ENCODE assay signal across 30 cellular contexts in the genomic region with DNA sequence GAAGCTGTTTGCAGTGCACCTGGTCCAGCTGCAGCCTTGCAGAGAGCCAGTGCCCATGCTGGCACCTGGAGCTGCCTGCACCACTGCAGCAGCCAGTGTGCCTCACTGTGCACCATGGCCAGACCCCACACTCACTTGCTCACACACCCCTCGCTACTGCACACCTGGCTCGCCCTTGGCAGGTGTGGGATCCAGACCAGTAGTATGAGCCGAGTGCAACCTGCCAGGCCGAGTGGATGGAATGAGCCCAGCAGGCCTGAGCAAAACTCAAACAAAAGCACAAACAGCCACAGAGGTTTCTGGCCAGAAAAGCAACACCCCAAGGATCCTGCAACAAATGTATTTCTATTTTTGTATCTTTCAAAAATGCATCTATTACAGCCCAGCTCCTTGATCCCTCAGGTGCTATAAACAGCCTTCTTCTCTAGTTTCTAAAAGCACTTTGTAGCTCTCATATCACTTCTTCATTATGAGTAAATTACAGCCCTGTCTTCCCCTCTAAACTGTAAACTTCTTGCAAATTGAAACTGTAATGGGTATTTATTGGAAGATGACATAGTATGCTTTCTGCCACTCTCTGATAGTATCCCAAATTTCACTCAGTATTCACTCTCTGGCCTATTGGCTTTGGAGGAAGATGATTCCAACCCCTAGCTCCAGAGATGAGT.
"Had no signal": no experiment of that assay in that cellular context is flagged by ENCODE, and none has a peak within 500 bp of the region (broad histone marks: within the 10 kb centered on the region; RNA-seq: fewer than 3 reads in every experiment).

No MANE protein-coding gene starts in this region.

- H3K9me3 ChIP-seq: ascending aorta, breast epithelium, esophagus muscularis mucosa, gastrocnemius medialis had no signal

- DNase-seq: activated CD4-positive, alpha-beta memory T cell treated with anti-CD3 and anti-CD28 coated beads for 36 hours; activated CD4-positive, alpha-beta T cell treated with anti-CD3 and anti-CD28 coated beads for 36 hours; activated CD4-positive, alpha-beta T cell treated with anti-CD3 and anti-CD28 coated beads, Interleukin-2, amount 10 ng/mL, durations not matched to agents 24 days and 14 days; activated CD4-positive, CD25-positive, alpha-beta regulatory T cell; activated CD4-positive, CD25-positive, alpha-beta regulatory T cell treated with anti-CD3 and anti-CD28 coated beads, Interleukin-2, amount 50 U/mL, for 72 hours; activated CD8-positive, alpha-beta memory T cell treated with anti-CD3 and anti-CD28 coated beads, Interleukin-2, amount 10 ng/mL, durations not matched to agents 7 days and 5 days; activated CD8-positive, alpha-beta memory T cell treated with anti-CD3 and anti-CD28 coated beads, Interleukin-2, amount 50 U/mL, for 48 hours; activated CD8-positive, alpha-beta T cell treated with anti-CD3 and anti-CD28 coated beads, Interleukin-2, amount 10 ng/mL, durations not matched to agents 7 days and 5 days; activated gamma-delta T cell; activated naive CD4-positive, alpha-beta T cell; activated naive CD4-positive, alpha-beta T cell treated with anti-CD3 and anti-CD28 coated beads, Interleukin-2, amount 10 ng/mL, durations not matched to agents 7 days and 5 days; activated naive CD8-positive, alpha-beta T cell treated with anti-CD3 and anti-CD28 coated beads, Interleukin-2, amount 10 ng/mL, durations not matched to agents 7 days and 5 days; activated T-cell treated with anti-CD3 and anti-CD28 coated beads for 4 hours; activated T-cell treated with anti-CD3 and anti-CD28 coated beads, Interleukin-2, amount 50 U/mL, for 24 hours; activated T-cell treated with anti-CD3 and anti-CD28 coated beads, Interleukin-2, amount 50 U/mL, for 72 hours; cortex of kidney; dermis blood vessel endothelial cell; effector CD4-positive, alpha-beta T cell; effector memory CD8-positive, alpha-beta T cell; foreskin keratinocyte; gastrocnemius medialis; glutamatergic neuron; T-helper 2 cell had no signal

- H3K4me3 Mint-ChIP-seq: activated CD4-positive, alpha-beta memory T cell treated with anti-CD3 and anti-CD28 coated beads for 36 hours; activated CD4-positive, alpha-beta T cell treated with anti-CD3 and anti-CD28 coated beads for 36 hours; activated CD4-positive, alpha-beta T cell treated with anti-CD3 and anti-CD28 coated beads, Interleukin-2, amount 10 ng/mL, durations not matched to agents 24 days and 14 days; activated CD8-positive, alpha-beta memory T cell treated with anti-CD3 and anti-CD28 coated beads, Interleukin-2, amount 10 ng/mL, durations not matched to agents 7 days and 5 days; activated CD8-positive, alpha-beta T cell treated with anti-CD3 and anti-CD28 coated beads, Interleukin-2, amount 10 ng/mL, durations not matched to agents 7 days and 5 days; activated naive CD4-positive, alpha-beta T cell treated with anti-CD3 and anti-CD28 coated beads, Interleukin-2, amount 10 ng/mL, durations not matched to agents 7 days and 5 days; activated naive CD8-positive, alpha-beta T cell treated with anti-CD3 and anti-CD28 coated beads, Interleukin-2, amount 10 ng/mL, durations not matched to agents 7 days and 5 days; activated T-cell treated with anti-CD3 and anti-CD28 coated beads, Interleukin-2, amount 50 U/mL, for 24 hours; activated T-cell treated with anti-CD3 and anti-CD28 coated beads, Interleukin-2, amount 50 U/mL, for 72 hours; brain; central memory CD8-positive, alpha-beta T cell; effector memory CD8-positive, alpha-beta T cell had no signal

- H3K27ac Mint-ChIP-seq: activated CD4-positive, alpha-beta memory T cell treated with anti-CD3 and anti-CD28 coated beads for 36 hours; activated CD4-positive, alpha-beta T cell treated with anti-CD3 and anti-CD28 coated beads for 36 hours; activated CD4-positive, alpha-beta T cell treated with anti-CD3 and anti-CD28 coated beads, Interleukin-2, amount 10 ng/mL, durations not matched to agents 24 days and 14 days; activated CD8-positive, alpha-beta memory T cell treated with anti-CD3 and anti-CD28 coated beads, Interleukin-2, amount 10 ng/mL, durations not matched to agents 7 days and 5 days; activated CD8-positive, alpha-beta T cell treated with anti-CD3 and anti-CD28 coated beads, Interleukin-2, amount 10 ng/mL, durations not matched to agents 7 days and 5 days; activated naive CD4-positive, alpha-beta T cell treated with anti-CD3 and anti-CD28 coated beads, Interleukin-2, amount 10 ng/mL, durations not matched to agents 7 days and 5 days; activated naive CD4-positive, alpha-beta T cell treated with anti-CD3 and anti-CD28 coated beads, Interleukin-2, amount 50 U/mL, for 72 hours; activated naive CD8-positive, alpha-beta T cell treated with anti-CD3 and anti-CD28 coated beads, Interleukin-2, amount 10 ng/mL, durations not matched to agents 7 days and 5 days; activated T-cell treated with anti-CD3 and anti-CD28 coated beads, Interleukin-2, amount 50 U/mL, for 24 hours; activated T-cell treated with anti-CD3 and anti-CD28 coated beads, Interleukin-2, amount 50 U/mL, for 72 hours; brain; effector memory CD8-positive, alpha-beta T cell had no signal

- H3K27ac ChIP-seq: ascending aorta, breast epithelium, cardiac muscle cell, esophagus muscularis mucosa, foreskin keratinocyte, gastrocnemius medialis had no signal

- H3K27me3 ChIP-seq: ascending aorta, breast epithelium, cardiac muscle cell, esophagus muscularis mucosa, gastrocnemius medialis had no signal

- H3K4me1 Mint-ChIP-seq: activated CD4-positive, alpha-beta T cell treated with anti-CD3 and anti-CD28 coated beads for 36 hours; activated CD4-positive, alpha-beta T cell treated with anti-CD3 and anti-CD28 coated beads, Interleukin-2, amount 10 ng/mL, durations not matched to agents 24 days and 14 days; activated CD8-positive, alpha-beta memory T cell treated with anti-CD3 and anti-CD28 coated beads, Interleukin-2, amount 10 ng/mL, durations not matched to agents 7 days and 5 days; activated naive CD4-positive, alpha-beta T cell treated with anti-CD3 and anti-CD28 coated beads, Interleukin-2, amount 10 ng/mL, durations not matched to agents 7 days and 5 days; activated naive CD8-positive, alpha-beta T cell treated with anti-CD3 and anti-CD28 coated beads, Interleukin-2, amount 10 ng/mL, durations not matched to agents 7 days and 5 days; brain; central memory CD8-positive, alpha-beta T cell had no signal

- H3K9me3 Mint-ChIP-seq: activated CD4-positive, alpha-beta memory T cell treated with anti-CD3 and anti-CD28 coated beads for 36 hours; activated T-cell treated with anti-CD3 and anti-CD28 coated beads, Interleukin-2, amount 50 U/mL, for 24 hours; activated T-cell treated with anti-CD3 and anti-CD28 coated beads, Interleukin-2, amount 50 U/mL, for 72 hours; central memory CD8-positive, alpha-beta T cell; effector memory CD8-positive, alpha-beta T cell had no signal

- H3K4me1 ChIP-seq: ascending aorta, breast epithelium, esophagus muscularis mucosa, foreskin keratinocyte, gastrocnemius medialis had no signal

- H3K36me3 Mint-ChIP-seq: activated CD4-positive, alpha-beta memory T cell treated with anti-CD3 and anti-CD28 coated beads for 36 hours; activated CD8-positive, alpha-beta memory T cell treated with anti-CD3 and anti-CD28 coated beads, Interleukin-2, amount 10 ng/mL, durations not matched to agents 7 days and 5 days; activated naive CD4-positive, alpha-beta T cell treated with anti-CD3 and anti-CD28 coated beads, Interleukin-2, amount 10 ng/mL, durations not matched to agents 7 days and 5 days; brain had no signal

- ATAC-seq: activated CD4-positive, alpha-beta T cell treated with anti-CD3 and anti-CD28 coated beads for 36 hours; activated CD8-positive, alpha-beta memory T cell treated with anti-CD3 and anti-CD28 coated beads, Interleukin-2, amount 10 ng/mL, durations not matched to agents 7 days and 5 days; activated CD8-positive, alpha-beta T cell treated with anti-CD3 and anti-CD28 coated beads, Interleukin-2, amount 10 ng/mL, durations not matched to agents 7 days and 5 days; activated T-cell treated with anti-CD3 and anti-CD28 coated beads, Interleukin-2, amount 50 U/mL, for 72 hours; effector memory CD8-positive, alpha-beta T cell; foreskin keratinocyte; gastrocnemius medialis had no signal

- H3K4me3 ChIP-seq: ascending aorta, breast epithelium, cardiac muscle cell, esophagus muscularis mucosa, gastrocnemius medialis had no signal

- H3K36me3 ChIP-seq: ascending aorta, breast epithelium, cardiac muscle cell, esophagus muscularis mucosa, gastrocnemius medialis had no signal
